1 cellular context compared by ENCODE assay signal in genomic region chr19:35509861-35510625, GRCh38.
TF ChIP-seq lines count a peak whose summit lies in the region.

No MANE protein-coding gene starts in this region.

TF ChIP-seq in HepG2, 621 proteins besides CTCF, POLR2A, EP300 and RAD21 (continues in another document):
- 0 out of 2 replicates have a peak, but pooled peaks have one; percentile 27 for TF ChIP-seq SP140L (CRISPR knock-in tag; IDR thresholded peaks at IDR 0.05; ENCODE audit: borderline replicate concordance)
- no peak for TF ChIP-seq SYNCRIP (IDR thresholded peaks at IDR 0.05; ENCODE audit: insufficient read depth, low read depth, low read length)
- TF ChIP-seq HNRNPL (IDR thresholded peaks at IDR 0.05; ENCODE audit: low read depth, low read length) = no peak
- no peak for TF ChIP-seq SOX6 (IDR thresholded peaks at IDR 0.05)
- peak; percentile 43; the same call in 1 of the 2 replicates for TF ChIP-seq SOX6 (CRISPR knock-in tag; IDR thresholded peaks at IDR 0.05)
- peak; percentile 66; the same call in 1 of the 2 replicates for TF ChIP-seq HNF1B (CRISPR knock-in tag; IDR thresholded peaks at IDR 0.05)
- TF ChIP-seq ATF1 (CRISPR knock-in tag; IDR thresholded peaks at IDR 0.05) = no peak
- 0 out of 2 replicates have a peak, but pooled peaks have one; percentile 19 for TF ChIP-seq TFAP4 (IDR thresholded peaks at IDR 0.05; ENCODE audit: borderline replicate concordance, low read depth)
- TF ChIP-seq MED1 (CRISPR knock-in tag; IDR thresholded peaks at IDR 0.05) = peak; percentile 13; the same call in 1 of the 2 replicates
- TF ChIP-seq ZNF275 (CRISPR knock-in tag; IDR thresholded peaks at IDR 0.05; ENCODE audit: borderline replicate concordance) = 0 out of 2 replicates have a peak, but pooled peaks have one; percentile 30
- 0 out of 2 replicates have a peak, but pooled peaks have one; percentile 65 for TF ChIP-seq CBFB (CRISPR knock-in tag; IDR thresholded peaks at IDR 0.05)
- TF ChIP-seq ZNF841 (CRISPR knock-in tag; IDR thresholded peaks at IDR 0.05; ENCODE audit: borderline replicate concordance) = no peak
- TF ChIP-seq GABPA (IDR thresholded peaks at IDR 0.05; ENCODE audit: low read depth, low read length) = no peak
- peak; percentile 53; the same call in 1 of the 2 replicates for TF ChIP-seq GABPA (CRISPR knock-in tag; IDR thresholded peaks at IDR 0.05; ENCODE audit: low read depth)
- 0 out of 2 replicates have a peak, but pooled peaks have one; percentile 18 for TF ChIP-seq CAMTA2 (CRISPR knock-in tag; IDR thresholded peaks at IDR 0.05; ENCODE audit: borderline replicate concordance)
- TF ChIP-seq ZZZ3 (CRISPR knock-in tag; IDR thresholded peaks at IDR 0.05; ENCODE audit: borderline replicate concordance) = no peak
- 0 out of 2 replicates have a peak, but pooled peaks have one; percentile 40 for TF ChIP-seq SIN3A (IDR thresholded peaks at IDR 0.05; ENCODE audit: borderline replicate concordance, low read depth, low read length)
- TF ChIP-seq PHF21A (CRISPR knock-in tag; IDR thresholded peaks at IDR 0.05) = peak; percentile 77
- TF ChIP-seq ZBTB8A (CRISPR knock-in tag; IDR thresholded peaks at IDR 0.05; ENCODE audit: borderline replicate concordance, low read depth) = peak; percentile 29; the same call in 1 of the 2 replicates
- TF ChIP-seq ZNF607 (CRISPR knock-in tag; IDR thresholded peaks at IDR 0.05; ENCODE audit: borderline replicate concordance) = 0 out of 2 replicates have a peak, but pooled peaks have one; percentile 32
- TF ChIP-seq AHR (CRISPR knock-in tag; IDR thresholded peaks at IDR 0.05) = 0 out of 2 replicates have a peak, but pooled peaks have one; percentile 47
- peak; percentile 80; the same call in 1 of the 2 replicates for TF ChIP-seq KLF11 (CRISPR knock-in tag; IDR thresholded peaks at IDR 0.05)
- no peak for TF ChIP-seq ZNF318 (CRISPR knock-in tag; IDR thresholded peaks at IDR 0.05)
- 0 out of 2 replicates have a peak, but pooled peaks have one; percentile 74 for TF ChIP-seq ZNF333 (CRISPR knock-in tag; IDR thresholded peaks at IDR 0.05; ENCODE audit: borderline replicate concordance)
- TF ChIP-seq ARID5B (CRISPR knock-in tag; IDR thresholded peaks at IDR 0.05) = peak; percentile 48; the same call in 1 of the 2 replicates
- peak; percentile 79; the same call in 1 of the 2 replicates for TF ChIP-seq SMAD3 (CRISPR knock-in tag; IDR thresholded peaks at IDR 0.05)
- TF ChIP-seq KMT2B (CRISPR knock-in tag; IDR thresholded peaks at IDR 0.05) = peak; percentile 21; the same call in 1 of the 2 replicates
- peak; percentile 82 for TF ChIP-seq ZFX (CRISPR knock-in tag; IDR thresholded peaks at IDR 0.05; ENCODE audit: low read depth)
- TF ChIP-seq ZFAT (CRISPR knock-in tag; conservative IDR thresholded peaks at IDR 0.05) = no peak
- TF ChIP-seq KAT8 (CRISPR knock-in tag; IDR thresholded peaks at IDR 0.05) = peak; percentile 46; the same call in 1 of the 2 replicates
- TF ChIP-seq GTF3A (CRISPR knock-in tag; conservative IDR thresholded peaks at IDR 0.05) = peak; percentile 57; the same call in 1 of the 2 replicates
- no peak for TF ChIP-seq LCORL (IDR thresholded peaks at IDR 0.05)
- TF ChIP-seq LCORL (CRISPR knock-in tag; IDR thresholded peaks at IDR 0.05) = peak; percentile 69
- no peak for TF ChIP-seq HNF1A (IDR thresholded peaks at IDR 0.05; ENCODE audit: low read depth)
- TF ChIP-seq HNF1A (CRISPR knock-in tag; IDR thresholded peaks at IDR 0.05; ENCODE audit: borderline replicate concordance) = peak; percentile 52; the same call in 1 of the 2 replicates
- TF ChIP-seq ZFP91 (CRISPR knock-in tag; IDR thresholded peaks at IDR 0.05; ENCODE audit: borderline replicate concordance) = peak; percentile 72; the same call in 1 of the 2 replicates
- 0 out of 2 replicates have a peak, but pooled peaks have one; percentile 12 for TF ChIP-seq YEATS4 (CRISPR knock-in tag; IDR thresholded peaks at IDR 0.05; ENCODE audit: borderline replicate concordance)
